In the genomic region with DNA sequence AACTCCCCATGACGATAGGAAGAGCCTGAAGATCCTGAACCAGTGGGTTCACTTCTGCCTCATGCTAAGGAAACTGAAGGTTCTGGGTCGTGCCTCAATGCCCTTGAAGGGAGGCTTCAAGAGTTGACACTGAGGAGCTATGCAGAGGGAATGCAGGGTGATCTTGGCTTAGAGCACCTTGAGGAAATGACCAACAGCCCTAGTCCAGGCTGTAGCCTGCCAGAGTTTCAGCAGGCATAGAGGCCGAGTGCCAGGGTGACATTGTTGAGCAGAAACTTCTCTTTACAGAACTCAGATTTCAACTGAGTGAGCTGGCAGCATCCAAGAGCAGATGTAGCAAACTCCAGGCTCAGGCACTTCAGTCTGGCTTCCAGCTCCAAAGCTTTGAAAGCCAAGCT, we compare ENCODE assay signal across 12 cellular contexts. TPM values are rescaled to one million over a fixed set of nuclear protein-coding genes. Genes with fewer than 3 reads are reported as not detected.
DNase-seq lines count a peak whose midpoint lies in the region; ATAC-seq and TF ChIP-seq lines count a peak whose summit lies in the region.
"Had no signal": no experiment of that assay in that cellular context is flagged by ENCODE, and none has a peak within 500 bp of the region (broad histone marks: within the 10 kb centered on the region; RNA-seq: fewer than 3 reads in every experiment).

No MANE protein-coding gene starts in this region.

- intact Hi-C loops in Right ventricle myocardium inferior (cut with DNase I) = no loop called here
- intact Hi-C loops in cardiac septum (cut with DNase I) = no loop called here
- intact Hi-C loops in mucosa of descending colon (cut with DNase I, micrococcal nuclease) = no loop called here
- intact Hi-C loops in activated CD8-positive, alpha-beta T cell treated with anti-CD3 and anti-CD28 coated beads for 36 hours (cut with micrococcal nuclease) = no loop called here

- H3K9me3 Mint-ChIP-seq in activated CD8-positive, alpha-beta T cell treated with anti-CD3 and anti-CD28 coated beads for 36 hours = no peaks in the 10 kb centered on the region

- DNase-seq in Right ventricle myocardium inferior (ENCODE audit: missing footprints) = no peak
- no peak for DNase-seq in cardiac septum (ENCODE audit: low spot score)
- peak; percentile 82 for DNase-seq in fibroblast of gingiva (ENCODE audit: low read depth)
- peak in 2 of 3 donors; percentile 30 to 37 for DNase-seq in mucosa of descending colon
- DNase-seq in DMS114 treated with DMSO at 0.1 percent for 48 hours (lab: John Stamatoyannopoulos, UW; ENCODE audit: unreplicated experiment) = no peak
- DNase-seq in activated CD8-positive, alpha-beta T cell treated with anti-CD3 and anti-CD28 coated beads for 36 hours = no peak
- DNase-seq: activated gamma-delta T cell treated with Interleukin-2 at 50 U/mL for 16 hours; NCI-H446 treated with DMSO at 0.1 percent for 48 hours; SIG-M5; stimulated activated CD4-positive, alpha-beta T cell treated with anti-CD3 and anti-CD28 coated beads, Interleukin-12 subunit alpha, Interleukin-12 subunit beta, amount 100 ng/mL, for 4 hours had no signal

- H3K9me3 ChIP-seq in mucosa of descending colon = no peaks in the 10 kb centered on the region

- no peak overlapping the region for H3K4me3 ChIP-seq in mucosa of descending colon

- CTCF ChIA-PET in activated CD8-positive, alpha-beta T cell treated with anti-CD3 and anti-CD28 coated beads for 36 hours (lab: Charles Lee) = interaction anchor here (0.8 kb wide), 1 partner anchor 57 kb away, joined by 3 read pairs; no protein-coding TSS in a partner anchor

- H3K36me3 ChIP-seq in mucosa of descending colon (ENCODE audit: low read depth) = no peaks in the 10 kb centered on the region

- peaks cover 9% of the 10 kb centered on the region for H3K4me1 ChIP-seq in mucosa of descending colon (ENCODE audit: low read depth)

- POLR2A ChIA-PET in activated CD8-positive, alpha-beta T cell treated with anti-CD3 and anti-CD28 coated beads for 36 hours (lab: Charles Lee) = no interaction called here

- no peaks in the 10 kb centered on the region for H3K4me1 Mint-ChIP-seq in activated CD8-positive, alpha-beta T cell treated with anti-CD3 and anti-CD28 coated beads for 36 hours (ENCODE audit: low read depth)

- H3K27ac Mint-ChIP-seq in activated CD8-positive, alpha-beta T cell treated with anti-CD3 and anti-CD28 coated beads for 36 hours = no peak overlapping the region

- H3K4me3 Mint-ChIP-seq in activated CD8-positive, alpha-beta T cell treated with anti-CD3 and anti-CD28 coated beads for 36 hours = no peak overlapping the region

- no peaks in the 10 kb centered on the region for H3K36me3 Mint-ChIP-seq in activated CD8-positive, alpha-beta T cell treated with anti-CD3 and anti-CD28 coated beads for 36 hours (ENCODE audit: low read depth)

- ATAC-seq in Right ventricle myocardium inferior (peak; percentile 91), mucosa of descending colon (peak; percentile 54), GM18511 (IDR thresholded peaks at IDR 0.05; ENCODE audit: unreplicated experiment) (no peak), HG03175 (IDR thresholded peaks at IDR 0.05; ENCODE audit: unreplicated experiment) (no peak)
- ATAC-seq in activated CD8-positive, alpha-beta T cell treated with anti-CD3 and anti-CD28 coated beads for 36 hours = no peak

- no peak for TF ChIP-seq CTCF in mucosa of descending colon (IDR thresholded peaks at IDR 0.05)
- TF ChIP-seq CTCF in activated CD8-positive, alpha-beta T cell treated with anti-CD3 and anti-CD28 coated beads for 36 hours (IDR thresholded peaks at IDR 0.05) = no peak

- no peaks in the 10 kb centered on the region for H3K27me3 Mint-ChIP-seq in activated CD8-positive, alpha-beta T cell treated with anti-CD3 and anti-CD28 coated beads for 36 hours

RNA-seq across cellular contexts. Expression of gene CAPRIN1, which starts 23.1 kb away (rescaled TPM):
- total RNA-seq in Right ventricle myocardium inferior = 120 TPM
- 108 TPM for total RNA-seq in cardiac septum
- 100 to 1,000 TPM; 157 to 175 (median 172) TPM for total RNA-seq in mucosa of descending colon
- total RNA-seq in activated CD8-positive, alpha-beta T cell treated with anti-CD3 and anti-CD28 coated beads for 36 hours = 100 to 1,000 TPM; 297 to 328 TPM

Comparison
In these comparisons a context has a peak if more than half of its experiments do, and no peak if none do; other contexts are left out.
1. ATAC-seq: peak in Right ventricle myocardium inferior (single experiment) and mucosa of descending colon (single experiment); none in GM18511 (single experiment), HG03175 (single experiment) and activated CD8-positive, alpha-beta T cell treated with anti-CD3 and anti-CD28 coated beads for 36 hours (single experiment).
2. DNase-seq: peak in fibroblast of gingiva (single experiment) and mucosa of descending colon (2 of 3); none in Right ventricle myocardium inferior (single experiment), cardiac septum (single experiment), DMS114 treated with DMSO at 0.1 percent for 48 hours (single experiment) and activated CD8-positive, alpha-beta T cell treated with anti-CD3 and anti-CD28 coated beads for 36 hours (single experiment).